ENCODE assay signal across 7 cellular contexts in the genomic region with DNA sequence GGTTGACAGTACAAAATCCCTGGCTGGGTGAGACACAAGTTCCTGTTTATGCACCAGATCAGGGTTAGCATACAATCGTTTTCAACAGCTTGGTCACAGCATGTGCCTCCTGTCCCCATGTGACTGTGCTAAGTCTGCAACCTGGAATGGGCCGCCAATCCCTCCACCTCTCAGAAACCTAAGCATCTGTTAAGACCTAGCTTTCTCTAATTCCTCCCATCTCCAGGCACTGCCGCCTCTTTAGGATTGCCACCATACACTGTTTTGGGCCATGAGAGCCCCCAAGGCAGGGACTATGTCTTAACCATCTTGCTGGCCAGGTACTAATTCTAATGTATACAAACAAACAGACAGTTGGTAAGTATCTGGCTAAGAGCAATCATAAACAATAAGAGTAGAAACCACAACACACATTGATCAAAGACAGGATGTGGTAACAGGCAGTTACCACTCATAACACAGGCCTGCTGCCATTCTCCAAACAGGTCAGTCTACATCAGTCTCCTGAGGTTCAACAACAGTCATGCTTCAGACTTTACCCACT. TPM values are rescaled to one million over a fixed set of nuclear protein-coding genes. Genes with fewer than 3 reads are reported as not detected.
DNase-seq lines count a peak whose midpoint lies in the region; ATAC-seq lines count a peak whose summit lies in the region.

No MANE protein-coding gene starts in this region.

- H3K27ac Mint-ChIP-seq in activated T-helper 1 cell treated with anti-CD3 and anti-CD28 coated beads, Interleukin-12 subunit alpha, Interleukin-12 subunit beta, Interleukin-2, Interleukin-4 antibody, amounts not matched to agents 30 ng/mL and 10 ng/mL and 1 ng/mL, durations not matched to agents 14 hours and 24 hours and 36 hours, result peak overlapping the region; percentile 94
- H3K27ac Mint-ChIP-seq in stimulated activated effector memory CD8-positive, alpha-beta T cell treated with anti-CD3 and anti-CD28 coated beads, Interleukin-12 subunit alpha, Interleukin-12 subunit beta, amount 100 ng/mL, for 72 hours, result peak overlapping the region; percentile 98

- H3K4me1 Mint-ChIP-seq in activated T-helper 1 cell treated with anti-CD3 and anti-CD28 coated beads, Interleukin-12 subunit alpha, Interleukin-12 subunit beta, Interleukin-2, Interleukin-4 antibody, amounts not matched to agents 30 ng/mL and 10 ng/mL and 1 ng/mL, durations not matched to agents 14 hours and 24 hours and 36 hours (ENCODE audit: low read depth), result peaks cover 41% of the 10 kb centered on the region
- peaks cover 16% of the 10 kb centered on the region for H3K4me1 Mint-ChIP-seq in stimulated activated effector memory CD8-positive, alpha-beta T cell treated with anti-CD3 and anti-CD28 coated beads, Interleukin-12 subunit alpha, Interleukin-12 subunit beta, amount 100 ng/mL, for 72 hours

- H3K9me3 Mint-ChIP-seq in activated T-helper 1 cell treated with anti-CD3 and anti-CD28 coated beads, Interleukin-12 subunit alpha, Interleukin-12 subunit beta, Interleukin-2, Interleukin-4 antibody, amounts not matched to agents 30 ng/mL and 10 ng/mL and 1 ng/mL, durations not matched to agents 14 hours and 24 hours and 36 hours, result no peaks in the 10 kb centered on the region
- H3K9me3 Mint-ChIP-seq in stimulated activated effector memory CD8-positive, alpha-beta T cell treated with anti-CD3 and anti-CD28 coated beads, Interleukin-12 subunit alpha, Interleukin-12 subunit beta, amount 100 ng/mL, for 72 hours, result no peaks in the 10 kb centered on the region

- peak overlapping the region; percentile 52 for H3K4me3 Mint-ChIP-seq in activated T-helper 1 cell treated with anti-CD3 and anti-CD28 coated beads, Interleukin-12 subunit alpha, Interleukin-12 subunit beta, Interleukin-2, Interleukin-4 antibody, amounts not matched to agents 30 ng/mL and 10 ng/mL and 1 ng/mL, durations not matched to agents 14 hours and 24 hours and 36 hours
- H3K4me3 Mint-ChIP-seq in stimulated activated effector memory CD8-positive, alpha-beta T cell treated with anti-CD3 and anti-CD28 coated beads, Interleukin-12 subunit alpha, Interleukin-12 subunit beta, amount 100 ng/mL, for 72 hours, result peak overlapping the region; percentile 49

- peaks cover 38% of the 10 kb centered on the region for H3K36me3 Mint-ChIP-seq in activated T-helper 1 cell treated with anti-CD3 and anti-CD28 coated beads, Interleukin-12 subunit alpha, Interleukin-12 subunit beta, Interleukin-2, Interleukin-4 antibody, amounts not matched to agents 30 ng/mL and 10 ng/mL and 1 ng/mL, durations not matched to agents 14 hours and 24 hours and 36 hours (ENCODE audit: low read depth)
- peaks cover 100% of the 10 kb centered on the region for H3K36me3 Mint-ChIP-seq in stimulated activated effector memory CD8-positive, alpha-beta T cell treated with anti-CD3 and anti-CD28 coated beads, Interleukin-12 subunit alpha, Interleukin-12 subunit beta, amount 100 ng/mL, for 72 hours

- intact Hi-C loops in activated T-helper 1 cell treated with anti-CD3 and anti-CD28 coated beads, Interleukin-12 subunit alpha, Interleukin-12 subunit beta, Interleukin-2, Interleukin-4 antibody, amounts not matched to agents 30 ng/mL and 10 ng/mL and 1 ng/mL, durations not matched to agents 14 hours and 24 hours and 36 hours (cut with micrococcal nuclease), result loop anchor here (1.0 kb wide), 3 partner anchors 26 to 82 kb away; a partner anchor contains a TSS

- no peaks in the 10 kb centered on the region for H3K27me3 Mint-ChIP-seq in activated T-helper 1 cell treated with anti-CD3 and anti-CD28 coated beads, Interleukin-12 subunit alpha, Interleukin-12 subunit beta, Interleukin-2, Interleukin-4 antibody, amounts not matched to agents 30 ng/mL and 10 ng/mL and 1 ng/mL, durations not matched to agents 14 hours and 24 hours and 36 hours (ENCODE audit: insufficient read depth)

- DNase-seq in activated T-helper 1 cell treated with anti-CD3 and anti-CD28 coated beads, Interleukin-12 subunit alpha, Interleukin-12 subunit beta, Interleukin-2, Interleukin-4 antibody, amounts not matched to agents 30 ng/mL and 10 ng/mL and 1 ng/mL, durations not matched to agents 14 hours and 24 hours and 36 hours (ENCODE audit: low spot score), result peak; percentile 52
- DNase-seq in stimulated activated effector memory CD8-positive, alpha-beta T cell treated with anti-CD3 and anti-CD28 coated beads, Interleukin-12 subunit alpha, Interleukin-12 subunit beta, amount 100 ng/mL, for 72 hours (ENCODE audit: low spot score in 2 of 2), result no peak
- DNase-seq in DMS79 (lab: John Stamatoyannopoulos, UW), result no peak
- no peak for DNase-seq in NK-92 treated with Interleukin-12 subunit alpha and Interleukin-12 subunit beta, amount 100 ng/mL, for 24 hours (lab: John Stamatoyannopoulos, UW)
- no peak for DNase-seq in GM19238 (ENCODE audit: insufficient read length, low spot score)

- ATAC-seq in GM19467 (IDR thresholded peaks at IDR 0.05; ENCODE audit: unreplicated experiment), result peak; percentile 58
- peak; percentile 82 for ATAC-seq in HG03460 (IDR thresholded peaks at IDR 0.05; ENCODE audit: unreplicated experiment)
- ATAC-seq in stimulated activated effector memory CD8-positive, alpha-beta T cell treated with anti-CD3 and anti-CD28 coated beads, Interleukin-12 subunit alpha, Interleukin-12 subunit beta, amount 100 ng/mL, for 72 hours, result peak; percentile 100

RNA-seq across cellular contexts. Expression of a gene that starts 25.6 kb away (rescaled TPM):
- 37.5 and 38.3 TPM in 2 replicates for total RNA-seq in activated T-helper 1 cell treated with anti-CD3 and anti-CD28 coated beads, Interleukin-12 subunit alpha, Interleukin-12 subunit beta, Interleukin-2, Interleukin-4 antibody, amounts not matched to agents 30 ng/mL and 10 ng/mL and 1 ng/mL, durations not matched to agents 14 hours and 24 hours and 36 hours

RNA-seq across cellular contexts. Expression of a gene that starts 34.5 kb away (rescaled TPM):
- 66.3 and 67.5 TPM in 2 replicates for total RNA-seq in activated T-helper 1 cell treated with anti-CD3 and anti-CD28 coated beads, Interleukin-12 subunit alpha, Interleukin-12 subunit beta, Interleukin-2, Interleukin-4 antibody, amounts not matched to agents 30 ng/mL and 10 ng/mL and 1 ng/mL, durations not matched to agents 14 hours and 24 hours and 36 hours

RNA-seq across cellular contexts. Expression of a gene that starts 44.3 kb away (rescaled TPM):
- total RNA-seq in activated T-helper 1 cell treated with anti-CD3 and anti-CD28 coated beads, Interleukin-12 subunit alpha, Interleukin-12 subunit beta, Interleukin-2, Interleukin-4 antibody, amounts not matched to agents 30 ng/mL and 10 ng/mL and 1 ng/mL, durations not matched to agents 14 hours and 24 hours and 36 hours, result 76.9 and 79.7 TPM in 2 replicates

RNA-seq across cellular contexts. Expression of a gene that starts 53.7 kb away (rescaled TPM):
- 0.69 and 0.88 TPM in 2 replicates for total RNA-seq in activated T-helper 1 cell treated with anti-CD3 and anti-CD28 coated beads, Interleukin-12 subunit alpha, Interleukin-12 subunit beta, Interleukin-2, Interleukin-4 antibody, amounts not matched to agents 30 ng/mL and 10 ng/mL and 1 ng/mL, durations not matched to agents 14 hours and 24 hours and 36 hours
